Comparison of ENCODE assay signal across 20 cellular contexts in the genomic region with DNA sequence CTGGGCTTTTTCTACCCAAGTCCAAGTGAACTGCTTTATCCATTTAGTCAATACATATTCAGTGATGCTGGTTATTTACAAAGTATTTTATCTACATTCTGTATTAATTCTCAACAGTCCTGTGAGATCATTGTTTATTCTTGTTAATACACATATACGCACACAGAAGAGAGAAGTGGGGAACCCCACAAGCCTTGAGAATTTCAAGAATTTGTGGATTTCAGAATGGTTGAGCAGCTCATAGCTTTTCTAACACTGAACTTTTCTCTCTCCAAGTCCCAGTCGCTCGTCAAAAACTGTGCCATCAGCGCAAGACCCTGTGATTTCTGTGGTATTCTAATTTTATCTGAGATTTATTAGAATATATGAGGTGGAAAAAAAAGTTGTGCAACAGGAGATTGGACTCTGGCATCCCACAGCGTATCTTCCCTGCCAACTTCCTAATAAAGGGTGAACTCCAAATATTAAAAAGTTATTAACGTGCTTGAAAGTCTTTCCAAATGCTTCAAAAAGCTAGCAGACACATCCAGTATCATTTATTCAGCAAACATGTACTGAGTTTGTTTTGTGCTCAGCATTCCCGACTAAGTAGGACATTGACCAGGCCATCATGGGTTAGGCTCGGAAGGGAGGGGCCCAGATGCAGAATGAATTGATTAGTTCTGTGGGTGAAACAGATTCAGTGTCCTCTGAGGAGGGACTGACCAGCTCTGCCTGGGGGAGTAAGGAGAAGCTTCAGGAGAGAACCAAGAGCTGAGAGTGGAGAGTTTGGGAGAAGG.
DNase-seq lines count a peak whose midpoint lies in the region; ATAC-seq and TF ChIP-seq lines count a peak whose summit lies in the region.
"Had no signal": no experiment of that assay in that cellular context is flagged by ENCODE, and none has a peak within 500 bp of the region (broad histone marks: within the 10 kb centered on the region; RNA-seq: fewer than 3 reads in every experiment).

No MANE protein-coding gene starts in this region.

- H3K27ac Mint-ChIP-seq in HFFc6 (peak overlapping the region; percentile 37), mesothelial cell of epicardium (peak overlapping the region; percentile 86)
- H3K27ac Mint-ChIP-seq in dendritic cell treated with granulocyte-macrophage colony-stimulating factor and Interleukin-4, amounts not matched to agents 40 ng/mL and 50 ng/mL, for 4 days = peak overlapping the region; percentile 28
- H3K27ac Mint-ChIP-seq in activated T-cell treated with anti-CD3 and anti-CD28 coated beads, Interleukin-2, amount 50 U/mL, for 24 hours = no peak overlapping the region
- H3K27ac Mint-ChIP-seq: activated naive CD8-positive, alpha-beta T cell had no signal

- H3K4me3 Mint-ChIP-seq in HFFc6 (peak overlapping the region; percentile 12), mesothelial cell of epicardium (no peak overlapping the region)
- H3K4me3 Mint-ChIP-seq in dendritic cell treated with granulocyte-macrophage colony-stimulating factor and Interleukin-4, amounts not matched to agents 40 ng/mL and 50 ng/mL, for 4 days = no peak overlapping the region
- H3K4me3 Mint-ChIP-seq in activated T-cell treated with anti-CD3 and anti-CD28 coated beads, Interleukin-2, amount 50 U/mL, for 24 hours = no peak overlapping the region
- H3K4me3 Mint-ChIP-seq: activated naive CD8-positive, alpha-beta T cell had no signal

- no peak overlapping the region for H3K9ac ChIP-seq in subcutaneous abdominal adipose tissue (ENCODE audit: low read length in 5 of 5)
- H3K9ac ChIP-seq: BLaER1 had no signal

- no peaks in the 10 kb centered on the region for H3K27me3 Mint-ChIP-seq in HFFc6 (ENCODE audit: insufficient read depth)
- peaks cover 13% of the 10 kb centered on the region for H3K27me3 Mint-ChIP-seq in dendritic cell treated with granulocyte-macrophage colony-stimulating factor and Interleukin-4, amounts not matched to agents 40 ng/mL and 50 ng/mL, for 4 days
- H3K27me3 Mint-ChIP-seq in mesothelial cell of epicardium (ENCODE audit: low read depth) = no peaks in the 10 kb centered on the region
- H3K27me3 Mint-ChIP-seq in activated T-cell treated with anti-CD3 and anti-CD28 coated beads, Interleukin-2, amount 50 U/mL, for 24 hours = peaks cover 30% of the 10 kb centered on the region

- no peaks in the 10 kb centered on the region for H3K36me3 ChIP-seq in subcutaneous abdominal adipose tissue (ENCODE audit: control insufficient read depth in 5 of 5, insufficient read depth in 5 of 5, low read length in 5 of 5)
- H3K36me3 ChIP-seq: BLaER1, WERI-Rb-1 had no signal

- DNase-seq in HFFc6 (peak; percentile 23), mesothelial cell of epicardium (ENCODE audit: low spot score in 2 of 2, unreplicated experiment in 2 of 2) (no peak), NCI-H69 (lab: John Stamatoyannopoulos, UW) (no peak), SIG-M5 (lab: John Stamatoyannopoulos, UW) (no peak)
- no peak for DNase-seq in activated T-cell treated with anti-CD3 and anti-CD28 coated beads, Interleukin-2, amount 50 U/mL, for 24 hours
- DNase-seq: activated CD8-positive, alpha-beta memory T cell treated with anti-CD3 and anti-CD28 coated beads, Interleukin-2, amount 50 U/mL, for 4 hours; cortex of kidney; DMS53; NCI-H2107; NK-92 treated with Interleukin-12 subunit alpha and Interleukin-12 subunit beta, amount 100 ng/mL, for 24 hours; stimulated activated CD4-positive, alpha-beta T cell treated with anti-CD3 and anti-CD28 coated beads, Interleukin-15, amount 100 ng/mL, for 24 hours; WERI-Rb-1 had no signal

- H3K4me1 Mint-ChIP-seq in HFFc6 (ENCODE audit: low read depth) (peaks cover 88% of the 10 kb centered on the region), mesothelial cell of epicardium (peaks cover 58% of the 10 kb centered on the region)
- H3K4me1 Mint-ChIP-seq in dendritic cell treated with granulocyte-macrophage colony-stimulating factor and Interleukin-4, amounts not matched to agents 40 ng/mL and 50 ng/mL, for 4 days (ENCODE audit: low read depth) = peaks cover 29% of the 10 kb centered on the region
- H3K4me1 Mint-ChIP-seq in activated T-cell treated with anti-CD3 and anti-CD28 coated beads, Interleukin-2, amount 50 U/mL, for 24 hours (ENCODE audit: low read depth) = peaks cover 11% of the 10 kb centered on the region

- no peaks in the 10 kb centered on the region for H3K27me3 ChIP-seq in subcutaneous abdominal adipose tissue (ENCODE audit: control insufficient read depth in 5 of 5, insufficient read depth in 4 of 5, low read length in 5 of 5)
- H3K27me3 ChIP-seq: BLaER1, foreskin keratinocyte had no signal

- no peaks in the 10 kb centered on the region for H3K9me3 Mint-ChIP-seq in HFFc6
- no peaks in the 10 kb centered on the region for H3K9me3 Mint-ChIP-seq in dendritic cell treated with granulocyte-macrophage colony-stimulating factor and Interleukin-4, amounts not matched to agents 40 ng/mL and 50 ng/mL, for 4 days
- H3K9me3 Mint-ChIP-seq in mesothelial cell of epicardium = no peaks in the 10 kb centered on the region
- no peaks in the 10 kb centered on the region for H3K9me3 Mint-ChIP-seq in activated T-cell treated with anti-CD3 and anti-CD28 coated beads, Interleukin-2, amount 50 U/mL, for 24 hours

- H3K4me1 ChIP-seq in subcutaneous abdominal adipose tissue (ENCODE audit: control insufficient read depth in 5 of 5, insufficient read depth in 5 of 5, low read length in 5 of 5) = peaks cover 2 to 35% (median 30%) of the 10 kb centered on the region in 5 donors

- ATAC-seq in esophagus mucosa = no peak

- no peak overlapping the region for H3K4me3 ChIP-seq in subcutaneous abdominal adipose tissue (ENCODE audit: low read depth in 1 of 5, low read length in 5 of 5)
- H3K4me3 ChIP-seq: BLaER1, SK-N-MC had no signal

- H3K36me3 Mint-ChIP-seq in HFFc6 (ENCODE audit: low read depth) (peaks cover 35% of the 10 kb centered on the region), mesothelial cell of epicardium (peaks cover 9% of the 10 kb centered on the region)
- peaks cover 34% of the 10 kb centered on the region for H3K36me3 Mint-ChIP-seq in dendritic cell treated with granulocyte-macrophage colony-stimulating factor and Interleukin-4, amounts not matched to agents 40 ng/mL and 50 ng/mL, for 4 days (ENCODE audit: low read depth)
- H3K36me3 Mint-ChIP-seq in activated T-cell treated with anti-CD3 and anti-CD28 coated beads, Interleukin-2, amount 50 U/mL, for 24 hours (ENCODE audit: low read depth) = no peaks in the 10 kb centered on the region
- H3K36me3 Mint-ChIP-seq: activated naive CD8-positive, alpha-beta T cell had no signal

- H3K27ac ChIP-seq in subcutaneous abdominal adipose tissue (ENCODE audit: low read depth, low read length) = peak overlapping the region; percentile 4
- H3K27ac ChIP-seq: BLaER1, foreskin keratinocyte, HL-60, WERI-Rb-1 had no signal

- no peak for TF ChIP-seq CTCF in HFFc6 (IDR thresholded peaks at IDR 0.05)
- no peak for TF ChIP-seq CTCF in mesothelial cell of epicardium (IDR thresholded peaks at IDR 0.05; ENCODE audit: unreplicated experiment)

- no peaks in the 10 kb centered on the region for H3K9me3 ChIP-seq in subcutaneous abdominal adipose tissue (ENCODE audit: control insufficient read depth in 5 of 5, low read length in 5 of 5)
- H3K9me3 ChIP-seq: BLaER1 had no signal

- intact Hi-C loops in dendritic cell treated with granulocyte-macrophage colony-stimulating factor and Interleukin-4, amounts not matched to agents 40 ng/mL and 50 ng/mL, for 4 days (cut with micrococcal nuclease) = loop anchor here (5.0 kb wide), 1 partner anchor 38 kb away; no protein-coding TSS in a partner anchor
